8 cellular contexts compared by ENCODE assay signal in the genomic region with DNA sequence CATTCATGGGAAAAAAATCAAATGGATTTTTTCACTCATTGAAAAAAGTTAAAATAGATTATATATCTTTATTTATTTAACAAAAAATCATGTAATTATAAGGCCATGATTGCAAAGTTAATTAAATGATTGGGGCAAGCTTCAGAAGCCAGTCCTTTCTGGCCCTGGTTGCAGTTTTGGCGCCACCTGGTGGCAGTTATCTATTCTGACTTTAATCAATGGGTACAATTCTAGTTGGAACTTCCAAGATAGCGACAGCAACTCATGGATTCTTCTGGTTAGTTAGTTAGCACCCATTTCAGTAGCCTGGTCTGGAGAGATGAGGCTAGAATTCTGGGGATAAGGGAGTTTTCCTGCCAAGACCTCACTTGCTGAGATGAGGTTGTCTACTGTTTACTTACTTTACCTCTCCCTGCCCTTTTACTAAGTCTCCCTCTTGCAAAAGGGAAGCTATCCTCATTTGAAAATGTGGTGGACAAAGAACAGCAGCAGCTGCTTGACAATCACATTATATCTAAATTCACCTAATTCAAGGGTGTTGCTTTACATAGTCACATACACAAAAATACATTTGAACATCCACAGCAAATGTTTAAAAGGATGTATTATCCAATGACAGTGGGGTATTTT. TPM values are rescaled to one million over a fixed set of nuclear protein-coding genes. Genes with fewer than 3 reads are reported as not detected.
DNase-seq lines count a peak whose midpoint lies in the region; ATAC-seq, FAIRE-seq and TF ChIP-seq lines count a peak whose summit lies in the region.

No MANE protein-coding gene starts in this region.

- no peak for FAIRE-seq in D721Med (lab: Jason Lieb, UNC)

- DNase-seq in D721Med (ENCODE audit: insufficient read length, low spot score): no peak
- peak; percentile 81 for DNase-seq in NCI-H82 (lab: John Stamatoyannopoulos, UW)
- DNase-seq in activated CD8-positive, alpha-beta memory T cell treated with anti-CD3 and anti-CD28 coated beads for 24 hours: peak; percentile 81
- DNase-seq in endodermal cell: peak; percentile 88
- DNase-seq in midbrain (lab: John Stamatoyannopoulos, UW): peak; percentile 69
- peak; percentile 24 to 35 for DNase-seq in stimulated activated CD8-positive, alpha-beta memory T cell treated with anti-CD3 and anti-CD28 coated beads, Interleukin-4, amount 100 ng/mL, for 4 hours (ENCODE audit: low read depth in 2 of 2, low spot score in 1 of 2)

- no peaks in the 10 kb centered on the region for H3K4me1 Mint-ChIP-seq in endodermal cell

- no peak overlapping the region for H3K4me3 Mint-ChIP-seq in endodermal cell

- peaks cover 64% of the 10 kb centered on the region for H3K36me3 ChIP-seq in endodermal cell (ENCODE audit: control insufficient read depth, insufficient read depth, low read length)

- ATAC-seq in HG02938 (IDR thresholded peaks at IDR 0.05; ENCODE audit: unreplicated experiment) (peak; percentile 74), HG02840 (IDR thresholded peaks at IDR 0.05; ENCODE audit: low FRiP score, unreplicated experiment) (no peak)

- no peaks in the 10 kb centered on the region for H3K4me1 ChIP-seq in endodermal cell (ENCODE audit: control insufficient read depth, insufficient read depth, low read length)

- H3K9me3 Mint-ChIP-seq in endodermal cell: no peaks in the 10 kb centered on the region

- WGBS in endodermal cell (ENCODE audit: insufficient coverage in 1 of 2, insufficient read length in 1 of 2), 2 experiments: 0 to 31% methylated on average over 1 to 2 of the region's 2 CpGs

- H3K9ac ChIP-seq in endodermal cell (ENCODE audit: extremely low read depth, low read length, poor library complexity, severe bottlenecking): no peak overlapping the region

- H3K4me3 ChIP-seq in endodermal cell (ENCODE audit: low read length): no peak overlapping the region

- no peaks in the 10 kb centered on the region for H3K27me3 Mint-ChIP-seq in endodermal cell (ENCODE audit: insufficient read depth)

- peaks cover 26% of the 10 kb centered on the region for H3K36me3 Mint-ChIP-seq in endodermal cell (ENCODE audit: low read depth)

- H3K9me3 ChIP-seq in endodermal cell (ENCODE audit: control insufficient read depth, low read length): no peaks in the 10 kb centered on the region

- TF ChIP-seq CTCF in D721Med (IDR thresholded peaks at IDR 0.05; ENCODE audit: insufficient read depth, missing control alignments): peak; percentile 83
- TF ChIP-seq CTCF in endodermal cell (conservative IDR thresholded peaks at IDR 0.05): peak; percentile 96

- H3K27me3 ChIP-seq in endodermal cell (ENCODE audit: control insufficient read depth, insufficient read depth, low read length, poor library complexity, severe bottlenecking): no peaks in the 10 kb centered on the region

- H3K27ac ChIP-seq in endodermal cell (ENCODE audit: low read depth, low read length): no peak overlapping the region

- no peak overlapping the region for H3K27ac Mint-ChIP-seq in endodermal cell

RNA-seq across cellular contexts. Expression of gene NOC3L, which starts 42.3 kb away (rescaled TPM):
- 10 to 100 TPM; 18.8 to 22.2 TPM for total RNA-seq in endodermal cell
- 25.0 TPM for polyA plus RNA-seq in endodermal cell (2013, experiment 1 of 2)
- polyA plus RNA-seq in endodermal cell (2013, experiment 2 of 2): 20.8 TPM
